20 cellular contexts compared by ENCODE assay signal in the genomic region with DNA sequence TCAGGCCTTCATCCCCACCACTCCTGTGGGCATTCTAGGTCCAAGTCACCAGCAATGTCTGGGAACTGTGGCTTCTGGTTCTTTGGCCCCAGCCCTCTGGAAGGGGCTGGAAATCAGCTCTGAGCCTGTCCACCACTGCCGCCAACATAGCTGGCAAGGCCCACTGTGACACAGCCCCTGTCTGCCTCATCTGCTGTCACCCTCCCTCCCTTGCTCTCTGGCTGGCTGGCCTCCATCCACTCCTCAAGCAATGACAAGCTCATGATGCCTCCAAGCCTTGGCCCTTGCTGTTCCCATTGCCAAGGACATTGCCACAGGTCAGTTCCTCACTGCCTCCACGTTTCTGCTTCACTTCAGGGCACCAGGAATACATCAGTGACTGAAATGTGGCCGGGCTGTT.
"Had no signal": no experiment of that assay in that cellular context is flagged by ENCODE, and none has a peak within 500 bp of the region (broad histone marks: within the 10 kb centered on the region; RNA-seq: fewer than 3 reads in every experiment).

No MANE protein-coding gene starts in this region.

- H3K9me3 ChIP-seq: SK-N-SH had no signal

- H3K4me2 ChIP-seq: SK-N-SH had no signal

- ATAC-seq: activated CD4-positive, alpha-beta T cell treated with anti-CD3 and anti-CD28 coated beads for 36 hours; activated T-helper 17 cell treated with anti-CD3 and anti-CD28 coated beads, Interleukin-2, amount 50 U/mL, for 72 hours; PC-3 had no signal

- H3K4me3 ChIP-seq: cardiac muscle cell had no signal

- H3K36me3 ChIP-seq: brain microvascular endothelial cell, cardiac muscle cell had no signal

- H3K9ac ChIP-seq: SK-N-SH had no signal

- DNase-seq: activated CD4-positive, alpha-beta memory T cell treated with anti-CD3 and anti-CD28 coated beads, Interleukin-2, amount 10 ng/mL, durations not matched to agents 7 days and 5 days; activated CD4-positive, alpha-beta T cell treated with anti-CD3 and anti-CD28 coated beads for 36 hours; activated CD4-positive, alpha-beta T cell treated with anti-CD3 and anti-CD28 coated beads, Interleukin-2, amount 50 U/mL, for 1 hour; activated gamma-delta T cell; activated naive CD4-positive, alpha-beta T cell treated with anti-CD3 and anti-CD28 coated beads, Interleukin-2, amount 10 ng/mL, durations not matched to agents 7 days and 5 days; activated naive CD8-positive, alpha-beta T cell treated with anti-CD3 and anti-CD28 coated beads for 36 hours; activated T-cell treated with anti-CD3 and anti-CD28 coated beads for 4 hours; activated T-cell treated with anti-CD3 and anti-CD28 coated beads, Interleukin-2, amount 50 U/mL, for 48 hours; brain microvascular endothelial cell; NCI-H1105 treated with DMSO at 0.1 percent for 48 hours; NCI-H1436 treated with DMSO at 0.1 percent for 48 hours; NCI-H187; NCI-H2081; NCI-H69; PC-3; SK-N-SH; T-helper 1 cell had no signal

- H3K27ac ChIP-seq: brain microvascular endothelial cell, cardiac muscle cell, VCaP had no signal
